13 cellular contexts compared by ENCODE assay signal in genomic region chr18:13623348-13623747, GRCh38.
"Had no signal": no experiment of that assay in that cellular context is flagged by ENCODE, and none has a peak within 500 bp of the region (broad histone marks: within the 10 kb centered on the region; RNA-seq: fewer than 3 reads in every experiment).

No MANE protein-coding gene starts in this region.

- H3K27me3 Mint-ChIP-seq: activated CD4-positive, alpha-beta T cell treated with anti-CD3 and anti-CD28 coated beads, Interleukin-2, amount 10 ng/mL, durations not matched to agents 7 days and 5 days; activated CD8-positive, alpha-beta memory T cell treated with anti-CD3 and anti-CD28 coated beads, Interleukin-2, amount 10 ng/mL, durations not matched to agents 7 days and 5 days; activated naive CD8-positive, alpha-beta T cell treated with anti-CD3 and anti-CD28 coated beads, Interleukin-2, amount 50 U/mL, for 24 hours; memory B cell; stimulated activated naive CD8-positive, alpha-beta T cell treated with anti-CD3 and anti-CD28 coated beads, Interleukin-15, Interleukin-2, amounts not matched to agents 100 ng/mL and 50 ng/mL, for 24 hours had no signal

- H3K9me3 ChIP-seq: thyroid gland, vagina had no signal

- H3K27ac Mint-ChIP-seq: activated CD4-positive, alpha-beta T cell treated with anti-CD3 and anti-CD28 coated beads, Interleukin-2, amount 10 ng/mL, durations not matched to agents 7 days and 5 days; activated naive CD8-positive, alpha-beta T cell treated with anti-CD3 and anti-CD28 coated beads, Interleukin-2, amount 50 U/mL, for 24 hours; memory B cell; stimulated activated naive CD8-positive, alpha-beta T cell treated with anti-CD3 and anti-CD28 coated beads, Interleukin-15, Interleukin-2, amounts not matched to agents 100 ng/mL and 50 ng/mL, for 24 hours had no signal

- H3K27ac ChIP-seq: cardiac muscle cell, foreskin keratinocyte, thyroid gland, vagina had no signal

- H3K27me3 ChIP-seq: cardiac muscle cell, thyroid gland, vagina had no signal

- H3K4me1 ChIP-seq: foreskin keratinocyte, vagina had no signal

- ATAC-seq: activated CD8-positive, alpha-beta memory T cell treated with anti-CD3 and anti-CD28 coated beads, Interleukin-2, amount 10 ng/mL, durations not matched to agents 7 days and 5 days; activated naive CD8-positive, alpha-beta T cell treated with anti-CD3 and anti-CD28 coated beads, Interleukin-2, amount 50 U/mL, for 24 hours; foreskin keratinocyte had no signal

- DNase-seq: activated CD4-positive, alpha-beta T cell treated with anti-CD3 and anti-CD28 coated beads, Interleukin-2, amount 10 ng/mL, durations not matched to agents 7 days and 5 days; activated CD4-positive, CD25-positive, alpha-beta regulatory T cell; activated CD8-positive, alpha-beta memory T cell treated with anti-CD3 and anti-CD28 coated beads, Interleukin-2, amount 10 ng/mL, durations not matched to agents 7 days and 5 days; activated naive CD4-positive, alpha-beta T cell; activated naive CD8-positive, alpha-beta T cell treated with anti-CD3 and anti-CD28 coated beads, Interleukin-2, amount 50 U/mL, for 24 hours; foreskin keratinocyte; stimulated activated CD4-positive, alpha-beta T cell treated with anti-CD3 and anti-CD28 coated beads, Interleukin-2, amount 100 ng/mL, for 48 hours; T-helper 2 cell; thyroid gland had no signal

- H3K36me3 Mint-ChIP-seq: memory B cell had no signal

- H3K9me3 Mint-ChIP-seq: activated CD4-positive, alpha-beta T cell treated with anti-CD3 and anti-CD28 coated beads, Interleukin-2, amount 10 ng/mL, durations not matched to agents 7 days and 5 days; activated naive CD8-positive, alpha-beta T cell treated with anti-CD3 and anti-CD28 coated beads, Interleukin-2, amount 50 U/mL, for 24 hours; memory B cell; stimulated activated naive CD8-positive, alpha-beta T cell treated with anti-CD3 and anti-CD28 coated beads, Interleukin-15, Interleukin-2, amounts not matched to agents 100 ng/mL and 50 ng/mL, for 24 hours had no signal

- H3K4me3 ChIP-seq: cardiac muscle cell, thyroid gland, vagina had no signal

- H3K36me3 ChIP-seq: cardiac muscle cell, thyroid gland, vagina had no signal

- H3K4me3 Mint-ChIP-seq: activated CD4-positive, alpha-beta T cell treated with anti-CD3 and anti-CD28 coated beads, Interleukin-2, amount 10 ng/mL, durations not matched to agents 7 days and 5 days; activated CD8-positive, alpha-beta memory T cell treated with anti-CD3 and anti-CD28 coated beads, Interleukin-2, amount 10 ng/mL, durations not matched to agents 7 days and 5 days; activated naive CD8-positive, alpha-beta T cell treated with anti-CD3 and anti-CD28 coated beads, Interleukin-2, amount 50 U/mL, for 24 hours; memory B cell; stimulated activated naive CD8-positive, alpha-beta T cell treated with anti-CD3 and anti-CD28 coated beads, Interleukin-15, Interleukin-2, amounts not matched to agents 100 ng/mL and 50 ng/mL, for 24 hours had no signal
